4 cellular contexts compared by ENCODE assay signal in genomic region chr1:16869971-16870370, GRCh38. TPM values are rescaled to one million over a fixed set of nuclear protein-coding genes. Genes with fewer than 3 reads are reported as not detected.
"Had no signal": no experiment of that assay in that cellular context is flagged by ENCODE, and none has a peak within 500 bp of the region (broad histone marks: within the 10 kb centered on the region; RNA-seq: fewer than 3 reads in every experiment).

No MANE protein-coding gene starts in this region.

RNA-seq across cellular contexts. Expression of gene RNU1-2, which starts 25.8 kb away (rescaled TPM):
- polyA plus RNA-seq: psoas muscle, sigmoid colon, small intestine, spleen had no signal
